1 cellular context compared by ENCODE assay signal in genomic region chr1:40708750-40709099, GRCh38.
TF ChIP-seq lines count a peak whose summit lies in the region.

No MANE protein-coding gene starts in this region.

TF ChIP-seq in SK-N-SH treated with all-trans-retinoic acid at 6 μM for 48 hours, 23 proteins besides CTCF, POLR2A, EP300 and RAD21 (continued from another document):
- TF ChIP-seq TSHZ2 (CRISPR knock-in tag; IDR thresholded peaks at IDR 0.05): no peak
- TF ChIP-seq SNAI2 (CRISPR knock-in tag; IDR thresholded peaks at IDR 0.05): no peak
- no peak for TF ChIP-seq GLIS3 (CRISPR knock-in tag; IDR thresholded peaks at IDR 0.05)
- no peak for TF ChIP-seq POU6F1 (CRISPR knock-in tag; IDR thresholded peaks at IDR 0.05; ENCODE audit: borderline replicate concordance, low read depth)
- no peak for TF ChIP-seq ZNF8 (CRISPR knock-in tag; IDR thresholded peaks at IDR 0.05)
- no peak for TF ChIP-seq ZFP30 (CRISPR knock-in tag; IDR thresholded peaks at IDR 0.05)
TF ChIP-seq in SK-N-SH treated with all-trans-retinoic acid at 6 μM for 48 hours: peak in this region for 0.
